Comparison of ENCODE assay signal across 16 cellular contexts in genomic region chr3:27472166-27472565, GRCh38.
"Had no signal": no experiment of that assay in that cellular context is flagged by ENCODE, and none has a peak within 500 bp of the region (broad histone marks: within the 10 kb centered on the region; RNA-seq: fewer than 3 reads in every experiment).

No MANE protein-coding gene starts in this region.

- H3K4me3 Mint-ChIP-seq: activated naive CD4-positive, alpha-beta T cell treated with anti-CD3 and anti-CD28 coated beads, Interleukin-2, amount 10 ng/mL, durations not matched to agents 7 days and 5 days; immature natural killer cell; nephron progenitor cell had no signal

- H3K9me3 Mint-ChIP-seq: immature natural killer cell had no signal

- H3K27ac Mint-ChIP-seq: activated T-helper 2 cell treated with anti-CD3 and anti-CD28 coated beads, Interferon-gamma antibody, Interleukin-2, Interleukin-4, amounts not matched to agents 10 μg/mL and 5 μg/mL and 100 μg/mL, durations not matched to agents 14 hours and 24 hours and 36 hours; immature natural killer cell; nephron progenitor cell had no signal

- H3K4me1 Mint-ChIP-seq: nephron progenitor cell had no signal

- H3K27me3 Mint-ChIP-seq: activated naive CD4-positive, alpha-beta T cell treated with anti-CD3 and anti-CD28 coated beads, Interleukin-2, amount 10 ng/mL, durations not matched to agents 7 days and 5 days had no signal

- DNase-seq: activated CD4-positive, alpha-beta T cell treated with anti-CD3 and anti-CD28 coated beads for 4 hours; activated CD8-positive, alpha-beta memory T cell treated with anti-CD3 and anti-CD28 coated beads for 24 hours; activated naive CD4-positive, alpha-beta T cell treated with anti-CD3 and anti-CD28 coated beads, Interleukin-2, amount 10 ng/mL, durations not matched to agents 7 days and 5 days; effector memory CD4-positive, alpha-beta T cell; immature natural killer cell; left colon; mammary epithelial cell; nephron progenitor cell; psoas muscle; spleen; stimulated activated CD4-positive, alpha-beta T cell treated with anti-CD3 and anti-CD28 coated beads, Interleukin-1b, Interleukin-23, amount 100 ng/mL, for 48 hours; stimulated activated naive CD4-positive, alpha-beta T cell treated with Interleukin-2 at 50 U/mL for 16 hours; SW 1271; trophoblast cell had no signal

- ATAC-seq: left colon, psoas muscle, sciatic nerve had no signal
